15 cellular contexts compared by ENCODE assay signal in genomic region chr19:30074741-30075460, GRCh38.
DNase-seq lines count a peak whose midpoint lies in the region; ATAC-seq and TF ChIP-seq lines count a peak whose summit lies in the region.
"Had no signal": no experiment of that assay in that cellular context is flagged by ENCODE, and none has a peak within 500 bp of the region (broad histone marks: within the 10 kb centered on the region; RNA-seq: fewer than 3 reads in every experiment).

No MANE protein-coding gene starts in this region.

- no peak overlapping the region for H3K4me3 ChIP-seq in IMR-90 (ENCODE audit: insufficient read depth, low read depth, low read length)
- no peak overlapping the region for H3K4me3 ChIP-seq in endodermal cell (ENCODE audit: low read length)
- H3K4me3 ChIP-seq in sigmoid colon = no peak overlapping the region
- H3K4me3 ChIP-seq: SJCRH30 had no signal

- H2AK5ac ChIP-seq in IMR-90 (ENCODE audit: low read depth, low read length) = no peak overlapping the region

- TF ChIP-seq POLR2A in IMR-90 (IDR thresholded peaks at IDR 0.05; ENCODE audit: low read depth, low read length) = no peak
- TF ChIP-seq POLR2A in sigmoid colon (IDR thresholded peaks at IDR 0.05) = no peak

- no peak overlapping the region for H2BK20ac ChIP-seq in IMR-90 (ENCODE audit: low read depth, low read length)

- no TSS peak for BruUV-seq in IMR-90 (replicated peaks; lab: Mats Ljungman, UMichigan)

- H3K27me3 Mint-ChIP-seq in CD14-positive monocyte (ENCODE audit: low read depth in 3 of 3) (peaks cover 1 to 7% (median 5%) of the 10 kb centered on the region in 3 donors), endodermal cell (ENCODE audit: insufficient read depth) (peaks cover 3% of the 10 kb centered on the region)
- peaks cover 25 to 53% of the 10 kb centered on the region in 2 donors for H3K27me3 Mint-ChIP-seq in effector memory CD8-positive, alpha-beta T cell

- TF ChIP-seq CTCF in CD14-positive monocyte (IDR thresholded peaks at IDR 0.05) (no peak), IMR-90 (conservative IDR thresholded peaks at IDR 0.05; ENCODE audit: low read depth, low read length) (no peak), endodermal cell (conservative IDR thresholded peaks at IDR 0.05) (no peak), sigmoid colon (IDR thresholded peaks at IDR 0.05) (no peak)

- no peak for ATAC-seq in IMR-90 (ENCODE audit: low read depth)
- ATAC-seq in effector memory CD8-positive, alpha-beta T cell (replicated peaks) = no peak

- H3K27ac Mint-ChIP-seq in CD14-positive monocyte = no peak overlapping the region
- no peak overlapping the region for H3K27ac Mint-ChIP-seq in endodermal cell
- H3K27ac Mint-ChIP-seq in effector memory CD8-positive, alpha-beta T cell = no peak overlapping the region
- H3K27ac Mint-ChIP-seq: HFFc6 had no signal

- in situ Hi-C loops in IMR-90 (cut with MboI; ENCODE audit: low sequenced_read_pairs) = no loop called here

- H3K36me3 Mint-ChIP-seq in CD14-positive monocyte (no peaks in the 10 kb centered on the region), endodermal cell (ENCODE audit: low read depth) (no peaks in the 10 kb centered on the region)
- H3K36me3 Mint-ChIP-seq in effector memory CD8-positive, alpha-beta T cell (ENCODE audit: insufficient read depth) = no peaks in the 10 kb centered on the region

- no peak overlapping the region for H3K56ac ChIP-seq in IMR-90 (ENCODE audit: extremely low read depth, insufficient read depth, low read length)

- no peaks in the 10 kb centered on the region for H3K36me3 ChIP-seq in IMR-90 (ENCODE audit: control insufficient read depth, insufficient read depth, low read length)
- H3K36me3 ChIP-seq in endodermal cell (ENCODE audit: control insufficient read depth, insufficient read depth, low read length) = no peaks in the 10 kb centered on the region
- no peaks in the 10 kb centered on the region for H3K36me3 ChIP-seq in sigmoid colon
- H3K36me3 ChIP-seq: SJCRH30 had no signal

- H3K4me2 ChIP-seq in IMR-90 (ENCODE audit: low read depth, low read length) = no peak overlapping the region

- H3K4me3 Mint-ChIP-seq in CD14-positive monocyte (no peak overlapping the region), endodermal cell (no peak overlapping the region)
- H3K4me3 Mint-ChIP-seq in effector memory CD8-positive, alpha-beta T cell = no peak overlapping the region
- H3K4me3 Mint-ChIP-seq: HFFc6 had no signal

- no peak overlapping the region for H2AK9ac ChIP-seq in IMR-90 (replicated peaks; ENCODE audit: low read depth, low read length, poor library complexity)

- H4K8ac ChIP-seq in IMR-90 (ENCODE audit: low read depth in 2 of 2, low read length in 2 of 2) = no peak overlapping the region

- CTCF ChIA-PET in IMR-90 (lab: Yijun Ruan, JAX) = no interaction called here

- H3K4ac ChIP-seq in IMR-90 (ENCODE audit: low read depth, low read length) = no peak overlapping the region

- H3K27ac ChIP-seq in IMR-90 (ENCODE audit: insufficient read depth, low read length) (no peak overlapping the region), endodermal cell (ENCODE audit: low read depth, low read length) (no peak overlapping the region), sigmoid colon (no peak overlapping the region)
- H3K27ac ChIP-seq: RWPE1, SJCRH30 had no signal

- no peak overlapping the region for H4K91ac ChIP-seq in IMR-90 (ENCODE audit: insufficient read depth, low read depth, low read length)

- no peaks in the 10 kb centered on the region for H4K20me1 ChIP-seq in IMR-90 (ENCODE audit: insufficient read depth, low read length)

- WGBS in IMR-90 (ENCODE audit: extremely low coverage in 2 of 2, insufficient read length in 1 of 2), 2 experiments = 60% methylated on average over 2 of the region's 12 CpGs; no CpG with 5 or more reads in 1 of the 2 experiments
- 93 to 94% methylated on average over 3 to 12 of the region's 12 CpGs for WGBS in endodermal cell (ENCODE audit: insufficient coverage in 1 of 2, insufficient read length in 1 of 2), 2 experiments
- WGBS in sigmoid colon, 2 donors = 84 to 91% methylated on average over 12 of the region's 12 CpGs

- no peak overlapping the region for H2BK120ac ChIP-seq in IMR-90 (ENCODE audit: low read depth, low read length)

- no peaks in the 10 kb centered on the region for H3K4me1 Mint-ChIP-seq in CD14-positive monocyte
- H3K4me1 Mint-ChIP-seq in endodermal cell = peaks cover 9% of the 10 kb centered on the region
- no peaks in the 10 kb centered on the region for H3K4me1 Mint-ChIP-seq in effector memory CD8-positive, alpha-beta T cell (ENCODE audit: low read depth in 2 of 2)

- H3K23ac ChIP-seq in IMR-90 (ENCODE audit: low read depth, low read length) = no peak overlapping the region

- no peak overlapping the region for H4K5ac ChIP-seq in IMR-90 (ENCODE audit: low read depth, low read length)

- H3K18ac ChIP-seq in IMR-90 (ENCODE audit: low read depth, low read length) = no peak overlapping the region

- TF ChIP-seq RAD21 in IMR-90 (IDR thresholded peaks at IDR 0.05; ENCODE audit: low read length) = no peak

- no peak overlapping the region for H2AFZ ChIP-seq in IMR-90 (replicated peaks; ENCODE audit: low read length, poor library complexity)

- TF ChIP-seq EP300 in sigmoid colon (IDR thresholded peaks at IDR 0.05) = no peak

- no peak overlapping the region for H2BK5ac ChIP-seq in IMR-90 (ENCODE audit: low read depth, low read length, poor library complexity, severe bottlenecking)

- no peak overlapping the region for H3K14ac ChIP-seq in IMR-90 (replicated peaks; ENCODE audit: low read depth, low read length)

- H3K9me3 Mint-ChIP-seq in CD14-positive monocyte (peaks cover 0 to 2% (median 0%) of the 10 kb centered on the region in 7 donors), endodermal cell (no peaks in the 10 kb centered on the region)
- H3K9me3 Mint-ChIP-seq in effector memory CD8-positive, alpha-beta T cell = no peaks in the 10 kb centered on the region
- H3K9me3 Mint-ChIP-seq: HFFc6 had no signal

- peak; percentile 27 for DNase-seq in CD14-positive monocyte (ENCODE audit: low spot score)
- no peak for DNase-seq in IMR-90
- DNase-seq in endodermal cell = peak; percentile 40
- DNase-seq in sigmoid colon = peak; percentile 63
- no peak for DNase-seq in NCI-H187 (lab: John Stamatoyannopoulos, UW)
- no peak for DNase-seq in effector memory CD8-positive, alpha-beta T cell
- DNase-seq in activated gamma-delta T cell (lab: John Stamatoyannopoulos, UW) = no peak
- DNase-seq: GOT3, HFFc6, Karpas-422, NCI-H1105, NCI-H1694, NCI-H446, SJCRH30 had no signal

- POLR2A ChIA-PET in IMR-90 (lab: Charles Lee; ENCODE audit: unreplicated experiment) = no interaction called here

- H3K27me3 ChIP-seq in IMR-90 (ENCODE audit: control insufficient read depth, insufficient read depth, low read length) (no peaks in the 10 kb centered on the region), endodermal cell (ENCODE audit: control insufficient read depth, insufficient read depth, low read length, poor library complexity, severe bottlenecking) (no peaks in the 10 kb centered on the region), sigmoid colon (no peaks in the 10 kb centered on the region)
- H3K27me3 ChIP-seq: SJCRH30 had no signal

- no peaks in the 10 kb centered on the region for H3K79me1 ChIP-seq in IMR-90 (ENCODE audit: low read depth in 1 of 2, low read length in 2 of 2)

- no peaks in the 10 kb centered on the region for H3K4me1 ChIP-seq in IMR-90 (ENCODE audit: control insufficient read depth, insufficient read depth, low read length)
- no peaks in the 10 kb centered on the region for H3K4me1 ChIP-seq in endodermal cell (ENCODE audit: control insufficient read depth, insufficient read depth, low read length)
- peaks cover 0 to 21% (median 10%) of the 10 kb centered on the region in 4 donors for H3K4me1 ChIP-seq in sigmoid colon

- dilution Hi-C loops in IMR-90 (cut with HindIII; ENCODE audit: low sequenced_read_pairs, unreplicated experiment) = no loop called here

- H3K9me3 ChIP-seq in IMR-90 (ENCODE audit: control insufficient read depth, insufficient read depth, low read length) (no peaks in the 10 kb centered on the region), endodermal cell (ENCODE audit: control insufficient read depth, low read length) (no peaks in the 10 kb centered on the region), sigmoid colon (no peaks in the 10 kb centered on the region)
- H3K9me3 ChIP-seq: SJCRH30 had no signal

- H3K9me1 ChIP-seq in IMR-90 (ENCODE audit: insufficient read depth, low read length) = no peaks in the 10 kb centered on the region

- no peak overlapping the region for H3K9ac ChIP-seq in IMR-90 (ENCODE audit: low read depth, low read length)
- no peak overlapping the region for H3K9ac ChIP-seq in endodermal cell (ENCODE audit: extremely low read depth, low read length, poor library complexity, severe bottlenecking)

- H2BK15ac ChIP-seq in IMR-90 (ENCODE audit: low read depth, low read length) = no peak overlapping the region

- intact Hi-C loops in CD14-positive monocyte (cut with micrococcal nuclease) = no loop called here
- intact Hi-C loops in IMR-90 (cut with micrococcal nuclease) = no loop called here
- intact Hi-C loops in sigmoid colon (cut with DNase I) = no loop called here

TF ChIP-seq in IMR-90, 13 proteins besides CTCF, POLR2A, EP300 and RAD21:
- TF ChIP-seq, protein P1, sequence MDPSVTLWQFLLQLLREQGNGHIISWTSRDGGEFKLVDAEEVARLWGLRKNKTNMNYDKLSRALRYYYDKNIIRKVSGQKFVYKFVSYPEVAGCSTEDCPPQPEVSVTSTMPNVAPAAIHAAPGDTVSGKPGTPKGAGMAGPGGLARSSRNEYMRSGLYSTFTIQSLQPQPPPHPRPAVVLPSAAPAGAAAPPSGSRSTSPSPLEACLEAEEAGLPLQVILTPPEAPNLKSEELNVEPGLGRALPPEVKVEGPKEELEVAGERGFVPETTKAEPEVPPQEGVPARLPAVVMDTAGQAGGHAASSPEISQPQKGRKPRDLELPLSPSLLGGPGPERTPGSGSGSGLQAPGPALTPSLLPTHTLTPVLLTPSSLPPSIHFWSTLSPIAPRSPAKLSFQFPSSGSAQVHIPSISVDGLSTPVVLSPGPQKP (IDR thresholded peaks at IDR 0.05; ENCODE audit: borderline replicate concordance, low read depth, low read length) = no peak
- TF ChIP-seq MAFK (IDR thresholded peaks at IDR 0.05; ENCODE audit: low read depth, low read length) = peak; percentile 93
TF ChIP-seq in IMR-90: peak in this region for 1.

Comparison
In these comparisons a context has a peak if more than half of its experiments do, and no peak if none do; other contexts are left out.
1. DNase-seq: peak in CD14-positive monocyte (single experiment), endodermal cell (single experiment) and sigmoid colon (single experiment); none in IMR-90 (single experiment), NCI-H187 (0 of 2), effector memory CD8-positive, alpha-beta T cell (0 of 3) and activated gamma-delta T cell (single experiment).